In the genomic region with DNA sequence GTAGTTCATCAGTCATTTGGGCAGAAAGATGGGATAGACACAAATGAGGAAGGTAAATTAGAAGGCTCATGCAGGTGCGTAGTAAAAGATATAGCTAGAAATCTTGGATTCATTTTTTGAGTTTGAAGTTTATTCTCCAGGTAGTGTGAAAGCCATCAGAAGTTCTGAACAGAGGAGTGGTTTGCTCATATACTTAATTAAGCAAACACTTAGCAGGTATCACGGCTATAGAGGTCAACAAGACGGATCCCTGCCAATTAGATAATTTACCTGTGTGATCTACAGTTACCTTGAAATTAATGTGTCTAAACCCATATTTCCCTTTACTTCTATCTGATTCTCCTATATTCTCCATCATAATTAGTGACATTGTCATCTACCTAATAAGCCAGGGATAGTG, we compare ENCODE assay signal across 20 cellular contexts. TPM values are rescaled to one million over a fixed set of nuclear protein-coding genes. Genes with fewer than 3 reads are reported as not detected.
DNase-seq lines count a peak whose midpoint lies in the region; ATAC-seq and TF ChIP-seq lines count a peak whose summit lies in the region.
"Had no signal": no experiment of that assay in that cellular context is flagged by ENCODE, and none has a peak within 500 bp of the region (broad histone marks: within the 10 kb centered on the region; RNA-seq: fewer than 3 reads in every experiment).

No MANE protein-coding gene starts in this region.

- H3K27ac ChIP-seq in Panc1 (ENCODE audit: low read length) = peak overlapping the region; percentile 68; the same call in 1 of the 2 replicates
- H3K27ac ChIP-seq in left lung = peak overlapping the region; percentile 59 to 70
- H3K27ac ChIP-seq in osteoblast (ENCODE audit: low read depth, low read length) = peak overlapping the region; percentile 78
- H3K27ac ChIP-seq: brain microvascular endothelial cell, thoracic aorta had no signal

- H3K4me1 ChIP-seq in Caco-2 = peaks cover 40% of the 10 kb centered on the region
- H3K4me1 ChIP-seq in Panc1 (ENCODE audit: control insufficient read depth, insufficient read depth, low read length) = peaks cover 45% of the 10 kb centered on the region
- H3K4me1 ChIP-seq in left lung = peaks cover 14 to 35% of the 10 kb centered on the region in 2 donors
- H3K4me1 ChIP-seq in osteoblast (ENCODE audit: insufficient read depth, low read length) = peaks cover 27% of the 10 kb centered on the region

- H3K4me3 ChIP-seq in Caco-2 (ENCODE audit: low read depth, low read length) (no peak overlapping the region), Panc1 (ENCODE audit: low read depth in 2 of 2, low read length in 2 of 2) (no peak overlapping the region), left lung (no peak overlapping the region), osteoblast (ENCODE audit: insufficient read depth, low read length) (no peak overlapping the region), lower leg skin (ENCODE audit: low read depth, poor library complexity, severe bottlenecking) (no peak overlapping the region)
- H3K4me3 ChIP-seq: MG63, psoas muscle, thoracic aorta had no signal

- H3K27me3 ChIP-seq in Caco-2 (replicated peaks; ENCODE audit: control insufficient read depth, insufficient read depth, low read length) (no peaks in the 10 kb centered on the region), Panc1 (ENCODE audit: control insufficient read depth, insufficient read depth, low read length) (no peaks in the 10 kb centered on the region), left lung (no peaks in the 10 kb centered on the region), osteoblast (ENCODE audit: insufficient read depth, low read length) (no peaks in the 10 kb centered on the region)
- H3K27me3 ChIP-seq: brain microvascular endothelial cell, MG63 had no signal

- CTCF ChIA-PET in Caco-2 (lab: Charles Lee) = no interaction called here
- CTCF ChIA-PET in Panc1 (lab: Charles Lee) = no interaction called here

- peaks cover 45% of the 10 kb centered on the region for H3K4me1 Mint-ChIP-seq in Caco-2 (ENCODE audit: low read depth, unreplicated experiment)

- ATAC-seq in Panc1 (no peak), left lung (peak; percentile 86)
- ATAC-seq: activated CD4-positive, CD25-positive, alpha-beta regulatory T cell treated with anti-CD3 and anti-CD28 coated beads, Interleukin-2, amount 50 U/mL, for 24 hours had no signal

- no peak overlapping the region for H2AFZ ChIP-seq in osteoblast (ENCODE audit: low read length)

- in situ Hi-C loops in Panc1 (cut with HindIII; ENCODE audit: low pct_unique_long_range_greater_than_20kb, low sequenced_read_pairs) = no loop called here

- no peak for TF ChIP-seq CTCF in Caco-2 (IDR thresholded peaks at IDR 0.05; ENCODE audit: insufficient read depth in 1 of 2, low read depth in 1 of 2, low read length in 1 of 2, severe bottlenecking in 1 of 2, unreplicated experiment in 1 of 2)
- no peak for TF ChIP-seq CTCF in Panc1 (IDR thresholded peaks at IDR 0.05)
- TF ChIP-seq CTCF in left lung (IDR thresholded peaks at IDR 0.05) = no peak
- TF ChIP-seq CTCF in osteoblast (IDR thresholded peaks at IDR 0.05; ENCODE audit: extremely low read depth, low read depth, low read length) = no peak
- TF ChIP-seq CTCF in lower leg skin (IDR thresholded peaks at IDR 0.05) = no peak

- H4K20me1 ChIP-seq in osteoblast (ENCODE audit: insufficient read depth, low read length) = peaks cover 7% of the 10 kb centered on the region

- DNase-seq in Caco-2 (no peak), Panc1 (ENCODE audit: low read depth, low spot score) (no peak), left lung (no peak), osteoblast (ENCODE audit: insufficient read length, low spot score, missing footprints) (no peak), lower leg skin (ENCODE audit: low spot score in 2 of 2) (no peak), AG08396 (ENCODE audit: low spot score) (no peak), cerebellar nuclear complex (lab: John Stamatoyannopoulos, UW) (no peak)
- no peak for DNase-seq in stimulated activated naive CD4-positive, alpha-beta T cell treated with Interleukin-2 at 50 U/mL for 16 hours (lab: John Stamatoyannopoulos, UW)
- DNase-seq: activated CD8-positive, alpha-beta memory T cell treated with anti-CD3 and anti-CD28 coated beads for 24 hours; brain microvascular endothelial cell; CD8-positive, alpha-beta memory T cell; DND-41; MG63; NCI-H187; NCI-H226; psoas muscle had no signal

- no peak for TF ChIP-seq POLR2A in lower leg skin (IDR thresholded peaks at IDR 0.05)

- peaks cover 31% of the 10 kb centered on the region for H3K36me3 Mint-ChIP-seq in Caco-2 (ENCODE audit: insufficient read depth, unreplicated experiment)

- intact Hi-C loops in Caco-2 (cut with micrococcal nuclease; ENCODE audit: unreplicated experiment) = no loop called here
- intact Hi-C loops in Panc1 (cut with micrococcal nuclease; ENCODE audit: unreplicated experiment) = no loop called here
- intact Hi-C loops in left lung (cut with DNase I) = no loop called here
- intact Hi-C loops in lower leg skin (cut with DNase I; ENCODE audit: low total_unique reads) = no loop called here

- H3K27me3 Mint-ChIP-seq in Caco-2 (ENCODE audit: insufficient read depth, unreplicated experiment) = no peaks in the 10 kb centered on the region
- H3K27me3 Mint-ChIP-seq: activated naive CD8-positive, alpha-beta T cell; IgD-negative memory B cell had no signal

- H3K4me2 ChIP-seq in osteoblast (ENCODE audit: insufficient read depth, low read length) = no peak overlapping the region

- TSS peak; percentile 22 for BruUV-seq in Caco-2 (replicated peaks; lab: Mats Ljungman, UMichigan)
- TSS peak; percentile 31 for BruUV-seq in Panc1 (replicated peaks; lab: Mats Ljungman, UMichigan)

- H3K27ac Mint-ChIP-seq in Caco-2 (ENCODE audit: unreplicated experiment) = peak overlapping the region; percentile 89
- H3K27ac Mint-ChIP-seq: activated naive CD8-positive, alpha-beta T cell; CD8-positive, alpha-beta memory T cell had no signal

- no peak overlapping the region for H3K4me3 Mint-ChIP-seq in Caco-2 (ENCODE audit: unreplicated experiment)
- H3K4me3 Mint-ChIP-seq: activated naive CD8-positive, alpha-beta T cell; CD8-positive, alpha-beta memory T cell; IgD-negative memory B cell had no signal

- POLR2A ChIA-PET in Caco-2 (lab: Charles Lee) (no interaction called here), Panc1 (lab: Charles Lee) (no interaction called here)

- WGBS in lower leg skin, 2 donors = 83 to 94% methylated on average over 3 of the region's 3 CpGs

- H3K9me3 Mint-ChIP-seq in Caco-2 (ENCODE audit: unreplicated experiment) = no peaks in the 10 kb centered on the region
- H3K9me3 Mint-ChIP-seq: CD8-positive, alpha-beta memory T cell had no signal

- H3K79me2 ChIP-seq in osteoblast (ENCODE audit: insufficient read depth, low read length) = peaks cover 72% of the 10 kb centered on the region

- no peaks in the 10 kb centered on the region for H3K9me3 ChIP-seq in Caco-2
- no peaks in the 10 kb centered on the region; the same call in 1 of the 2 replicates for H3K9me3 ChIP-seq in Panc1 (ENCODE audit: control insufficient read depth, insufficient read depth, low read depth, low read length)
- no peaks in the 10 kb centered on the region for H3K9me3 ChIP-seq in left lung
- H3K9me3 ChIP-seq in osteoblast (ENCODE audit: low read depth, low read length) = no peaks in the 10 kb centered on the region
- H3K9me3 ChIP-seq: MG63, psoas muscle, thoracic aorta had no signal

- H3K36me3 ChIP-seq in Caco-2 (ENCODE audit: control insufficient read depth, insufficient read depth, low read length) = peaks cover 2% of the 10 kb centered on the region
- no peaks in the 10 kb centered on the region; the same call in 1 of the 2 replicates for H3K36me3 ChIP-seq in Panc1 (ENCODE audit: control insufficient read depth, insufficient read depth, low read length)
- peaks cover 0 to 6% of the 10 kb centered on the region in 2 donors for H3K36me3 ChIP-seq in left lung
- peaks cover 5% of the 10 kb centered on the region for H3K36me3 ChIP-seq in osteoblast (ENCODE audit: insufficient read depth, low read length)
- H3K36me3 ChIP-seq: brain microvascular endothelial cell, MG63, thoracic aorta had no signal

RNA-seq across cellular contexts. Expression of gene PALS1, which starts 29.7 kb away (rescaled TPM):
- 42.8 and 47.1 TPM in 2 replicates for total RNA-seq in Caco-2 (2022)
- 52.6 TPM for total RNA-seq in Panc1 (2021; ENCODE audit: unreplicated experiment)
- polyA plus RNA-seq in Panc1 (2012; ENCODE audit: insufficient read length) = 23.0 TPM
- total RNA-seq in left lung = 10 to 100 TPM; 35.3 to 38.6 TPM
- total RNA-seq in osteoblast = 21.2 and 21.7 TPM in 2 replicates
- 10 to 100 TPM in 3 of 4 donors, 1 to 10 TPM in 1; 9.2 to 20.9 (median 12.9) TPM for total RNA-seq in lower leg skin
